ENCODE assay signal across 8 cellular contexts in the genomic region with DNA sequence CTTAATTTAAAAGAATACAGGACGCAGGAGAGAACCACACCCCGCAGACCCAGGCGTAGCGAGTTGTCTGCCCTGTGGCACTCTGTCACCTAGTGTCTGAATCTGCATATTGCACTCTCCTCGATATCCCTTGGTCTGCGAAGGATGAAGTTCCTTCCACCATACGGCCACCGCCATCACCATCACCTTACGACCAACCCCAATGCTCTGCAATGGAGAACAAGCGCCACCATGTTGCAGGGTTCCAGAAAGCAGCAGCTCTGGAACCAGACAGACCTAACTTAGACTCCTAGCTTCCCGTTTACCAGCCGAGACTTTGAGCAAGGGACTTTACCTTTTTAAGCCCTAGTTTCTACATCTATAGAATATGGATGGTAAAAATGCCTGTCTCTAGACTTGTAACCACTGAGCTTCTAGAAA.
DNase-seq lines count a peak whose midpoint lies in the region; ATAC-seq and TF ChIP-seq lines count a peak whose summit lies in the region.

No MANE protein-coding gene starts in this region.

- no peaks in the 10 kb centered on the region for H3K36me3 ChIP-seq in SK-N-SH (replicated peaks in 1 of 2; ENCODE audit: control insufficient read depth in 1 of 2, insufficient read depth in 2 of 2, low read length in 1 of 2)

- 0 out of 2 replicates have a peak overlapping the region, but pooled peaks have one; percentile 58 for H2AFZ ChIP-seq in SK-N-SH (ENCODE audit: low read depth)

- H3K4me2 ChIP-seq in SK-N-SH: peak overlapping the region; percentile 70

- H3K4me1 ChIP-seq in SK-N-SH (ENCODE audit: control insufficient read depth in 1 of 2, insufficient read depth in 2 of 2, low read depth in 1 of 2, low read length in 1 of 2): no peaks in the 10 kb centered on the region

- CTCF ChIA-PET in SK-N-SH (lab: Yijun Ruan, JAX): no interaction called here

- POLR2A ChIA-PET in SK-N-SH (lab: Yijun Ruan, JAX): no interaction called here

- whole genome bisulfite sequencing in SK-N-SH (ENCODE audit: low lambda C conversion rate): 10% methylated on average over 12 of the region's 12 CpGs
- WGBS in lower leg skin, 2 donors: 22 to 28% methylated on average over 8 to 12 of the region's 12 CpGs

- no peaks in the 10 kb centered on the region for H3K9me3 ChIP-seq in SK-N-SH

- TF ChIP-seq POLR2A in lower leg skin (IDR thresholded peaks at IDR 0.05): no peak

- H3K9me2 ChIP-seq in SK-N-SH: no peaks in the 10 kb centered on the region

- TF ChIP-seq EP300 in SK-N-SH (IDR thresholded peaks at IDR 0.05; ENCODE audit: borderline replicate concordance in 1 of 2, low read depth in 1 of 2, low read length in 1 of 2): no peak

- no peaks in the 10 kb centered on the region for H4K20me1 ChIP-seq in SK-N-SH (ENCODE audit: insufficient read depth)

- ATAC-seq in GM21515 (IDR thresholded peaks at IDR 0.05; ENCODE audit: unreplicated experiment) (peak; percentile 97), GM19452 (IDR thresholded peaks at IDR 0.05; ENCODE audit: unreplicated experiment) (no peak)

- intact Hi-C loops in lower leg skin (cut with DNase I; ENCODE audit: low total_unique reads): loop anchor here (5.0 kb wide), 1 partner anchor 152 kb away; no protein-coding TSS in a partner anchor

- TF ChIP-seq CTCF in SK-N-SH (IDR thresholded peaks at IDR 0.05): peak; percentile 97
- peak in 1 of 3 donors; percentile 80 for TF ChIP-seq CTCF in lower leg skin (IDR thresholded peaks at IDR 0.05)

- no peak overlapping the region for H3K9ac ChIP-seq in SK-N-SH

- DNase-seq in DMS153 (lab: John Stamatoyannopoulos, UW): peak; percentile 77
- DNase-seq in LoVo (ENCODE audit: low spot score): peak; percentile 87
- DNase-seq in SK-N-SH: peak; percentile 21
- DNase-seq in cerebellum (ENCODE audit: low spot score): peak; percentile 82
- DNase-seq in lower leg skin (ENCODE audit: low spot score in 2 of 2): peak; percentile 62 to 91
- DNase-seq in superior temporal gyrus (ENCODE audit: extremely low spot score): peak; percentile 74

- H3K27ac ChIP-seq in SK-N-SH (ENCODE audit: low read depth in 2 of 2, low read length in 1 of 2): no peak overlapping the region

- H3K27me3 ChIP-seq in SK-N-SH (ENCODE audit: insufficient read depth): peaks cover 70% of the 10 kb centered on the region

- peak; percentile 66 for TF ChIP-seq RAD21 in SK-N-SH (IDR thresholded peaks at IDR 0.05; ENCODE audit: low read length)

- H3K4me3 ChIP-seq in SK-N-SH (ENCODE audit: low read depth in 2 of 2, low read length in 1 of 2) (peak overlapping the region in 1 of 2 experiments; percentile 51; a peak in 1 of 4 replicates), lower leg skin (ENCODE audit: low read depth, poor library complexity, severe bottlenecking) (no peak overlapping the region)

- H3K79me2 ChIP-seq in SK-N-SH (ENCODE audit: insufficient read depth): no peaks in the 10 kb centered on the region

- H3F3A ChIP-seq in SK-N-SH (replicated peaks; ENCODE audit: insufficient read depth): no peaks in the 10 kb centered on the region

TF ChIP-seq in SK-N-SH, 30 proteins besides CTCF, POLR2A, EP300 and RAD21:
- TF ChIP-seq FOXM1 (IDR thresholded peaks at IDR 0.05; ENCODE audit: low read depth) (no peak), SMC3 (IDR thresholded peaks at IDR 0.05; ENCODE audit: low read depth, low read length) (peak; percentile 90)

Comparison
In these comparisons a context has a peak if more than half of its experiments do, and no peak if none do; other contexts are left out.
1. DNase-seq: peak in every context shown above with its lines; median percentile 87 in LoVo; 82 in cerebellum; 77 in DMS153; 76 in lower leg skin; 74 in superior temporal gyrus; 21 in SK-N-SH.